Comparison of ENCODE assay signal across 17 cellular contexts in the genomic region with DNA sequence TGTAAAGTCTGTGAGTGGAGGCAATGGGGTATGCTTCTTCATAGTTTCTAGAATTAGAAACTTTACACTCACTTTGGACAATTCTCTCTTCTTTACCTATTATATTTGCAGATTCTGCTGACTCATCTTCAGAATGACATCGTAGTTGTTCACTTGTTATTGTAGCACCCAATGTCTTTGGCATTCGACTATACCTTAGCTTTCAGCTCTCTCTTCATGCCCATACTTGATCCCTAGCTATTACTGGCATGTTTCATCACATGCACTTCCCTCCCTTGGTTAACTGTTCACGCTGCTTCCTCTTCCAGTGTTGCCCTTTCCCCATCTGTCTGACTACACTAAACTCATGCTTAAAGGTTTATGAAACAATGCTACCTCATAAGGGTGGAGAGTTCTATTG.
A peak's percentile ranks its signal among the peaks of the same experiment; 100 is the strongest.
DNase-seq lines count a peak whose midpoint lies in the region; FAIRE-seq and TF ChIP-seq lines count a peak whose summit lies in the region.
"Had no signal": no experiment of that assay in that cellular context is flagged by ENCODE, and none has a peak within 500 bp of the region (broad histone marks: within the 10 kb centered on the region; RNA-seq: fewer than 3 reads in every experiment).

No MANE protein-coding gene starts in this region.

- no peak overlapping the region for H3K4me2 ChIP-seq in PC-9

- H3K9me2 ChIP-seq in PC-9 (ENCODE audit: insufficient read depth): no peaks in the 10 kb centered on the region

- TF ChIP-seq CTCF in AG10803 (conservative IDR thresholded peaks at IDR 0.05; ENCODE audit: low read length): no peak
- no peak for TF ChIP-seq CTCF in PC-9 (conservative IDR thresholded peaks at IDR 0.05)
- TF ChIP-seq CTCF in coronary artery (IDR thresholded peaks at IDR 0.05): no peak

- TF ChIP-seq POLR2A in GM12892 (IDR thresholded peaks at IDR 0.05; ENCODE audit: low read depth, low read length): no peak
- TF ChIP-seq POLR2A in H54 (IDR thresholded peaks at IDR 0.05; ENCODE audit: low read depth, low read length): no peak

- H3K4me1 ChIP-seq in PC-9 (replicated peaks; ENCODE audit: insufficient read depth): no peaks in the 10 kb centered on the region
- H3K4me1 ChIP-seq: BE2C, right atrium auricular region had no signal

- H3K79me2 ChIP-seq in PC-9 (ENCODE audit: low read depth): no peaks in the 10 kb centered on the region

- H3K9me3 ChIP-seq in PC-9 (ENCODE audit: insufficient read depth, low read depth): no peaks in the 10 kb centered on the region
- H3K9me3 ChIP-seq: BE2C, right atrium auricular region had no signal

- no peak overlapping the region for H3K27ac Mint-ChIP-seq in activated naive CD8-positive, alpha-beta T cell treated with anti-CD3 and anti-CD28 coated beads for 36 hours
- H3K27ac Mint-ChIP-seq: activated CD4-positive, alpha-beta memory T cell treated with anti-CD3 and anti-CD28 coated beads, Interleukin-2, amount 10 ng/mL, durations not matched to agents 7 days and 5 days; activated T-helper 1 cell treated with anti-CD3 and anti-CD28 coated beads, Interleukin-12 subunit alpha, Interleukin-12 subunit beta, Interleukin-2, Interleukin-4 antibody, amounts not matched to agents 30 ng/mL and 10 ng/mL and 1 ng/mL, durations not matched to agents 14 hours and 24 hours and 36 hours had no signal

- CTCF ChIA-PET in PC-9 (lab: Charles Lee): interaction anchor here (0.7 kb wide), 1 partner anchor 66 kb away, joined by 3 read pairs; no protein-coding TSS in a partner anchor

- no peak overlapping the region for H3K27ac ChIP-seq in PC-9
- no peak overlapping the region for H3K27ac ChIP-seq in coronary artery
- H3K27ac ChIP-seq: right atrium auricular region had no signal

- H3K36me3 Mint-ChIP-seq in activated naive CD8-positive, alpha-beta T cell treated with anti-CD3 and anti-CD28 coated beads for 36 hours: no peaks in the 10 kb centered on the region

- no peaks in the 10 kb centered on the region for H3K36me3 ChIP-seq in PC-9 (ENCODE audit: low read depth)
- H3K36me3 ChIP-seq: BE2C, right atrium auricular region had no signal

- no peak overlapping the region for H3K4me3 ChIP-seq in AG10803 (ENCODE audit: low read length)
- no peak overlapping the region for H3K4me3 ChIP-seq in PC-9
- no peak overlapping the region for H3K4me3 ChIP-seq in coronary artery
- H3K4me3 ChIP-seq: right atrium auricular region had no signal

- DNase-seq in AG10803 (ENCODE audit: low read depth): peak; percentile 21
- peak; percentile 76 for DNase-seq in HPDE6-E6E7 (ENCODE audit: extremely low spot score)
- no peak for DNase-seq in PC-9
- peak; percentile 17 for DNase-seq in fibroblast of gingiva (ENCODE audit: low read depth)
- no peak for DNase-seq in GM12892 (ENCODE audit: insufficient read length)
- no peak for DNase-seq in H54 (ENCODE audit: insufficient read length, low spot score)
- no peak for DNase-seq in activated naive CD8-positive, alpha-beta T cell treated with anti-CD3 and anti-CD28 coated beads for 36 hours
- DNase-seq in coronary artery (ENCODE audit: low spot score): no peak
- DNase-seq: activated CD4-positive, alpha-beta memory T cell treated with anti-CD3 and anti-CD28 coated beads, Interleukin-2, amount 10 ng/mL, durations not matched to agents 7 days and 5 days; BE2C; NCI-H1092; stimulated activated CD4-positive, alpha-beta T cell treated with anti-CD3 and anti-CD28 coated beads, Interleukin-1b, Interleukin-23, amount 100 ng/mL, for 48 hours; substantia nigra had no signal

- peak overlapping the region; percentile 44; the same call in 1 of the 2 replicates for H2AFZ ChIP-seq in PC-9

- POLR2A ChIA-PET in PC-9 (lab: Charles Lee; ENCODE audit: unreplicated experiment): no interaction called here

- no peaks in the 10 kb centered on the region for H3K27me3 ChIP-seq in PC-9 (ENCODE audit: insufficient read depth, low read depth)
- H3K27me3 ChIP-seq: right atrium auricular region had no signal

- no peak overlapping the region for H3K4me3 Mint-ChIP-seq in activated naive CD8-positive, alpha-beta T cell treated with anti-CD3 and anti-CD28 coated beads for 36 hours
- H3K4me3 Mint-ChIP-seq: activated CD4-positive, alpha-beta memory T cell treated with anti-CD3 and anti-CD28 coated beads, Interleukin-2, amount 10 ng/mL, durations not matched to agents 7 days and 5 days; activated T-helper 1 cell treated with anti-CD3 and anti-CD28 coated beads, Interleukin-12 subunit alpha, Interleukin-12 subunit beta, Interleukin-2, Interleukin-4 antibody, amounts not matched to agents 30 ng/mL and 10 ng/mL and 1 ng/mL, durations not matched to agents 14 hours and 24 hours and 36 hours had no signal

- H3K9me3 Mint-ChIP-seq in activated naive CD8-positive, alpha-beta T cell treated with anti-CD3 and anti-CD28 coated beads for 36 hours: no peaks in the 10 kb centered on the region
- H3K9me3 Mint-ChIP-seq: activated CD4-positive, alpha-beta memory T cell treated with anti-CD3 and anti-CD28 coated beads, Interleukin-2, amount 10 ng/mL, durations not matched to agents 7 days and 5 days; activated T-helper 1 cell treated with anti-CD3 and anti-CD28 coated beads, Interleukin-12 subunit alpha, Interleukin-12 subunit beta, Interleukin-2, Interleukin-4 antibody, amounts not matched to agents 30 ng/mL and 10 ng/mL and 1 ng/mL, durations not matched to agents 14 hours and 24 hours and 36 hours had no signal

- no peak for FAIRE-seq in GM12892 (lab: Jason Lieb, UNC)
- FAIRE-seq in H54 (lab: Jason Lieb, UNC): no peak
- FAIRE-seq: endometrium, islet of Langerhans had no signal

- no TSS peak for BruUV-seq in PC-9 (replicated peaks; lab: Mats Ljungman, UMichigan)

- intact Hi-C loops in PC-9 (cut with micrococcal nuclease; ENCODE audit: unreplicated experiment): no loop called here

- no peaks in the 10 kb centered on the region for H3F3A ChIP-seq in PC-9 (ENCODE audit: insufficient read depth, low read depth)

- H4K20me1 ChIP-seq in PC-9 (ENCODE audit: insufficient read depth): no peaks in the 10 kb centered on the region

- H3K27me3 Mint-ChIP-seq in activated naive CD8-positive, alpha-beta T cell treated with anti-CD3 and anti-CD28 coated beads for 36 hours: no peaks in the 10 kb centered on the region
- H3K27me3 Mint-ChIP-seq: activated CD4-positive, alpha-beta memory T cell treated with anti-CD3 and anti-CD28 coated beads, Interleukin-2, amount 10 ng/mL, durations not matched to agents 7 days and 5 days had no signal

- H3K4me1 Mint-ChIP-seq in activated naive CD8-positive, alpha-beta T cell treated with anti-CD3 and anti-CD28 coated beads for 36 hours: no peaks in the 10 kb centered on the region
- H3K4me1 Mint-ChIP-seq: activated CD4-positive, alpha-beta memory T cell treated with anti-CD3 and anti-CD28 coated beads, Interleukin-2, amount 10 ng/mL, durations not matched to agents 7 days and 5 days had no signal

Comparison
In these comparisons a context has a peak if more than half of its experiments do, and no peak if none do; other contexts are left out.
1. DNase-seq: peak in AG10803 (single experiment), HPDE6-E6E7 (single experiment) and fibroblast of gingiva (single experiment); none in PC-9 (0 of 2), GM12892 (single experiment), H54 (single experiment), activated naive CD8-positive, alpha-beta T cell treated with anti-CD3 and anti-CD28 coated beads for 36 hours (single experiment) and coronary artery (single experiment).